Comparison of ENCODE assay signal across 1 cellular context in the genomic region with DNA sequence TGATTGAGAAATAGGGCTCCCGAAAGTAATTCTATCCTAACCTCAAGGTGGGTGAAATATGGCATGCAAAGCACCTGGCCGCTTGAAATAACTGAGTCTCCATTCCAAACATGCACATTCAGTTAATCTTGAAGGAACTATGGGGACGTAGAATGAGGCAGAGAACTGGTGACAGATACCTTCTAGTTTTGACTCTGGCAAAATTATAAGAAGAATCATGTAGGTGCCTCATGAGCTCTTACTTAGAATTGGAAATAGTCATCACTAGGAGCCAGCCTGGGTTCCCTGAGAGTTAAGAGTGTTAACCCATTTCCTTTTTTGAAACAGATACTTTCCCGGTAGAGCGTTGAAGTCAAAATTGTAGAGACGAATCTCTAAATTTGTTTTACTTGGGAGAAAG.
TF ChIP-seq lines count a peak whose summit lies in the region.

No MANE protein-coding gene starts in this region.

TF ChIP-seq in WTC11, 78 proteins besides CTCF, POLR2A, EP300 and RAD21 (continued from another document):
- TF ChIP-seq ETV6 (CRISPR knock-in tag; IDR thresholded peaks at IDR 0.05) (no peak), ZNF121 (CRISPR knock-in tag; IDR thresholded peaks at IDR 0.05) (no peak), GTF2I (CRISPR knock-in tag; conservative IDR thresholded peaks at IDR 0.05) (no peak), EMX1 (CRISPR knock-in tag; IDR thresholded peaks at IDR 0.05) (no peak), MYBL2 (CRISPR knock-in tag; IDR thresholded peaks at IDR 0.05) (no peak), ELF4 (CRISPR knock-in tag; IDR thresholded peaks at IDR 0.05; ENCODE audit: low read depth) (no peak)
- TF ChIP-seq, protein P1, sequence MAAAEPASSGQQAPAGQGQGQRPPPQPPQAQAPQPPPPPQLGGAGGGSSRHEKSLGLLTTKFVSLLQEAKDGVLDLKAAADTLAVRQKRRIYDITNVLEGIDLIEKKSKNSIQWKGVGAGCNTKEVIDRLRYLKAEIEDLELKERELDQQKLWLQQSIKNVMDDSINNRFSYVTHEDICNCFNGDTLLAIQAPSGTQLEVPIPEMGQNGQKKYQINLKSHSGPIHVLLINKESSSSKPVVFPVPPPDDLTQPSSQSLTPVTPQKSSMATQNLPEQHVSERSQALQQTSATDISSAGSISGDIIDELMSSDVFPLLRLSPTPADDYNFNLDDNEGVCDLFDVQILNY (CRISPR knock-in tag; IDR thresholded peaks at IDR 0.05) = no peak
